1 cellular context compared by ENCODE assay signal in the genomic region with DNA sequence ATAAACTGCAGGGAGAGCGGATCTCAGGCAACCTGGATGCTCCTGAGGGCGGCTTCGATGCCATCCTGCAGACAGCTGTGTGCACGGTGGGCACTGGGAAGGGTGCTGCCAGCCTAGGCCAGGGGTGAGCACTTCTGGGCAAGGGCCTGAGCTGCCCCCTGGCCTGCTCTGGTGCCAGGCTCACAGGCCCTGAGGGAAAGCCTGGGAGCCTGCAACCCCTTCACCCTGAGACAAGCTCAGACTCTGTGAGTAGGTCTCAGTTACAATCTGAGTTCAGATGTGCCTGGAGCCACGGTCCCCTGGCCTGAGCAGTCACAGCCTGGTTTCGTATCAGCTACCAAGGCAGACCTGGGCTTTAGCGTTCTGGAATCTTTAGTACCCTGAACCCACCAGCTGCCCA.
TF ChIP-seq lines count a peak whose summit lies in the region.

No MANE protein-coding gene starts in this region.

TF ChIP-seq in IMR-90, 13 proteins besides CTCF, POLR2A, EP300 and RAD21:
- no peak for TF ChIP-seq RCOR1 (IDR thresholded peaks at IDR 0.05; ENCODE audit: insufficient replicate concordance, low read length)
